ENCODE assay signal across 8 cellular contexts in the genomic region with DNA sequence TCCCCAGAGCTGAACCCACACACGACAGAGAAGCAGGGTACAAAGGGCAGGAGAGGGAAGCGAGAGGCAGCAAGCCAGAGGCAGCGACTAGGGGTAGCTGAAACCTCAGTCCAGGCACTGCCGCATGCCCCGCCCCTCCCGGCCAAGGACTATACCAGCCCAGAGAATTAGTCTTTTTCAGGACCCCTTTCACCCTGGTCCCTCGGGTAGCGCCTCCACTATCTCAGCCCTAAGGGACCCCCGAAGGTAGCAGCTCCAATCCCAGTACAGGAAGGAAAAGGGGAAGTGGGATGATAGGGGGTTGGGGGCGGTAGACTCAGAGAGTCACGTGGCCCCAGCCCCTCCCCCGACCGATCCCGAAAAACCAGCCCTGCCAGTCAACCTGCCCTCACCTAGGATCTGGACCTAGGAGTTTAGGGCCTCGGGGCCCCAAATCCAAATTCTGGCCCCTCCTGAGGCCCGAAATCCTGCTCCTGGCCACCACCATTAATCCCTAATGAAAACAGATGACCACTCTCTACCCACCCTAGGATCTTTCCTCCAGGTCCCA. TPM values are rescaled to one million over a fixed set of nuclear protein-coding genes. Genes with fewer than 3 reads are reported as not detected.
A peak's percentile ranks its signal among the peaks of the same experiment; 100 is the strongest.
DNase-seq lines count a peak whose midpoint lies in the region; ATAC-seq and TF ChIP-seq lines count a peak whose summit lies in the region.

No MANE protein-coding gene starts in this region.

- peak overlapping the region; percentile 83 for H2BK5ac ChIP-seq in neuronal stem cell (ENCODE audit: low read length)

- peak; percentile 21 to 66 for DNase-seq in NCI-H526 (lab: John Stamatoyannopoulos, UW)
- DNase-seq in NCI-H526 treated with DMSO at 0.1 percent for 48 hours (lab: John Stamatoyannopoulos, UW), result no peak
- DNase-seq in SJCRH30, result peak in 1 of 2 experiments; percentile 48
- no peak for DNase-seq in esophagus muscularis mucosa (ENCODE audit: extremely low spot score)
- DNase-seq in neuronal stem cell (ENCODE audit: low spot score), result no peak
- no peak for DNase-seq in AG08395 (ENCODE audit: low spot score)
- no peak for DNase-seq in SKM-1 (lab: John Stamatoyannopoulos, UW; ENCODE audit: unreplicated experiment)

- H3K27ac ChIP-seq in SJCRH30, result no peak overlapping the region
- peak overlapping the region; percentile 93 to 99 (median 98) for H3K27ac ChIP-seq in esophagus muscularis mucosa (replicated peaks in 1 of 4)
- H3K27ac ChIP-seq in neuronal stem cell (replicated peaks; ENCODE audit: low read length), result peak overlapping the region; percentile 76

- no peak overlapping the region for H2BK120ac ChIP-seq in neuronal stem cell (ENCODE audit: low read depth, low read length)

- peak overlapping the region; percentile 55 for H3K4ac ChIP-seq in neuronal stem cell (ENCODE audit: low read length)

- H2AK5ac ChIP-seq in neuronal stem cell (ENCODE audit: low read depth, low read length), result peak overlapping the region; percentile 78

- no peaks in the 10 kb centered on the region for H3K4me1 ChIP-seq in SJCRH30
- H3K4me1 ChIP-seq in esophagus muscularis mucosa, result peaks cover 28 to 60% (median 41%) of the 10 kb centered on the region in 4 donors
- peaks cover 5 to 6% of the 10 kb centered on the region in 2 donors for H3K4me1 ChIP-seq in neuronal stem cell (ENCODE audit: control insufficient read depth in 2 of 2, insufficient read depth in 1 of 2, low read depth in 1 of 2, low read length in 2 of 2)

- no peak overlapping the region for H4K91ac ChIP-seq in neuronal stem cell (ENCODE audit: low read depth, low read length, poor library complexity)

- TF ChIP-seq POLR2A in esophagus muscularis mucosa (IDR thresholded peaks at IDR 0.05; ENCODE audit: low read depth), result no peak

- H3K9ac ChIP-seq in neuronal stem cell (ENCODE audit: low read depth, low read length, poor library complexity), result no peak overlapping the region

- H3K36me3 ChIP-seq in SJCRH30, result no peaks in the 10 kb centered on the region
- H3K36me3 ChIP-seq in esophagus muscularis mucosa, result peaks cover 12 to 56% (median 52%) of the 10 kb centered on the region in 4 donors
- peaks cover 8 to 52% of the 10 kb centered on the region in 2 donors for H3K36me3 ChIP-seq in neuronal stem cell (replicated peaks in 1 of 2; ENCODE audit: control insufficient read depth in 2 of 2, insufficient read depth in 2 of 2, low read length in 2 of 2)

- no peak overlapping the region for H3K14ac ChIP-seq in neuronal stem cell (ENCODE audit: low read length)

- H2BK12ac ChIP-seq in neuronal stem cell (ENCODE audit: low read length), result peak overlapping the region; percentile 77

- TF ChIP-seq EP300 in esophagus muscularis mucosa (IDR thresholded peaks at IDR 0.05), result no peak

- H3K4me3 ChIP-seq in SJCRH30, result peak overlapping the region; percentile 68
- peak overlapping the region; percentile 69 to 98 (median 82) for H3K4me3 ChIP-seq in esophagus muscularis mucosa
- peak overlapping the region; percentile 53 to 78 for H3K4me3 ChIP-seq in neuronal stem cell (ENCODE audit: low read length in 2 of 2)

- no peak for ATAC-seq in HG02938 (IDR thresholded peaks at IDR 0.05; ENCODE audit: unreplicated experiment)

- no peaks in the 10 kb centered on the region for H3K9me3 ChIP-seq in SJCRH30 (replicated peaks)
- no peaks in the 10 kb centered on the region for H3K9me3 ChIP-seq in esophagus muscularis mucosa
- H3K9me3 ChIP-seq in neuronal stem cell (replicated peaks in 1 of 2; ENCODE audit: control insufficient read depth in 2 of 2, insufficient read depth in 1 of 2, low read depth in 1 of 2, low read length in 2 of 2), result no peaks in the 10 kb centered on the region

- peak overlapping the region; percentile 84 for H3K18ac ChIP-seq in neuronal stem cell (ENCODE audit: low read length)

- H3K27me3 ChIP-seq in SJCRH30 (no peaks in the 10 kb centered on the region), esophagus muscularis mucosa (no peaks in the 10 kb centered on the region), neuronal stem cell (ENCODE audit: control insufficient read depth in 3 of 3, insufficient read depth in 3 of 3, low read depth in 1 of 3, low read length in 3 of 3) (no peaks in the 10 kb centered on the region)

- H3K4me2 ChIP-seq in neuronal stem cell (ENCODE audit: insufficient read depth, low read length, poor library complexity, severe bottlenecking), result peak overlapping the region; percentile 79

- peak overlapping the region; percentile 78 for H2AFZ ChIP-seq in neuronal stem cell (ENCODE audit: low read length)

- H4K8ac ChIP-seq in neuronal stem cell (ENCODE audit: low read depth, low read length), result peak overlapping the region; percentile 53

- WGBS in esophagus muscularis mucosa, result 9% methylated on average over 9 of the region's 16 CpGs
- no CpG with 5 or more reads among the region's 16 CpGs for WGBS in neuronal stem cell (ENCODE audit: extremely low coverage in 2 of 2, insufficient read length in 2 of 2, insufficient replicate concordance in 1 of 2), 2 donors

- TF ChIP-seq CTCF in esophagus muscularis mucosa (IDR thresholded peaks at IDR 0.05), result no peak

- intact Hi-C loops in esophagus muscularis mucosa (cut with DNase I), result no loop called here

- H2BK15ac ChIP-seq in neuronal stem cell (ENCODE audit: low read length), result peak overlapping the region; percentile 93

- peak overlapping the region; percentile 5 for H3K23ac ChIP-seq in neuronal stem cell (ENCODE audit: low read depth, low read length, poor library complexity)

- H3K79me1 ChIP-seq in neuronal stem cell (ENCODE audit: low read depth, low read length), result peaks cover 6% of the 10 kb centered on the region

RNA-seq across cellular contexts. Expression of a gene that starts 1.3 kb away (rescaled TPM):
- total RNA-seq in SJCRH30 (2014; rRNA removed; shearing (Covaris generic)), result 14.3 and 20.9 TPM in 2 replicates
- total RNA-seq in esophagus muscularis mucosa, result 10 to 100 TPM; 38.2 to 89.3 (median 65.3) TPM
- polyA plus RNA-seq in neuronal stem cell (2013, experiment 1 of 2), result 56.5 TPM
- polyA plus RNA-seq in neuronal stem cell (2013, experiment 2 of 2), result 55.4 TPM

RNA-seq across cellular contexts. Expression of a gene that starts 8.1 kb away (rescaled TPM):
- 102 and 104 TPM in 2 replicates for total RNA-seq in SJCRH30 (2014; rRNA removed; shearing (Covaris generic))
- total RNA-seq in esophagus muscularis mucosa, result 10 to 100 TPM; 29.1 to 54.2 (median 43.7) TPM
- polyA plus RNA-seq in neuronal stem cell (2013, experiment 1 of 2), result 63.9 TPM
- polyA plus RNA-seq in neuronal stem cell (2013, experiment 2 of 2), result 63.8 TPM

RNA-seq across cellular contexts. Expression of a gene that starts 8.4 kb away (rescaled TPM):
- total RNA-seq in SJCRH30 (2014; rRNA removed; shearing (Covaris generic)), result 54.6 and 61.5 TPM in 2 replicates
- 10 to 100 TPM; 30.5 to 42.6 (median 35.7) TPM for total RNA-seq in esophagus muscularis mucosa
- polyA plus RNA-seq in neuronal stem cell (2013, experiment 1 of 2), result 31.2 TPM
- 30.9 TPM for polyA plus RNA-seq in neuronal stem cell (2013, experiment 2 of 2)

RNA-seq across cellular contexts. Expression of a gene that starts 16.4 kb away (rescaled TPM):
- 15.4 and 16.2 TPM in 2 replicates for total RNA-seq in SJCRH30 (2014; rRNA removed; shearing (Covaris generic))
- total RNA-seq in esophagus muscularis mucosa, result 100 to 1,000 TPM in 1 of 4 donors, 10 to 100 TPM in 3; 69.8 to 150 (median 86.6) TPM
- polyA plus RNA-seq in neuronal stem cell (2013, experiment 1 of 2), result 12.5 TPM
- polyA plus RNA-seq in neuronal stem cell (2013, experiment 2 of 2), result 13.2 TPM

RNA-seq across cellular contexts. Expression of a gene that starts 20.1 kb away (rescaled TPM):
- 7.1 and 9.6 TPM in 2 replicates for total RNA-seq in SJCRH30 (2014; rRNA removed; shearing (Covaris generic))
- total RNA-seq in esophagus muscularis mucosa, result 10 to 100 TPM; 12.9 to 24.2 (median 15.8) TPM
- 18.2 TPM for polyA plus RNA-seq in neuronal stem cell (2013, experiment 1 of 2)
- polyA plus RNA-seq in neuronal stem cell (2013, experiment 2 of 2), result 17.1 TPM

Comparison
In these comparisons a context has a peak if more than half of its experiments do, and no peak if none do; other contexts are left out.
1. DNase-seq: peak in NCI-H526 (2 of 2); none in NCI-H526 treated with DMSO at 0.1 percent for 48 hours (single experiment), esophagus muscularis mucosa (single experiment), neuronal stem cell (single experiment), AG08395 (single experiment) and SKM-1 (single experiment).
2. Peak in every context shown above with its lines, with median percentiles within 50 percentile points of each other: H3K4me3 ChIP-seq.